In the genomic region with DNA sequence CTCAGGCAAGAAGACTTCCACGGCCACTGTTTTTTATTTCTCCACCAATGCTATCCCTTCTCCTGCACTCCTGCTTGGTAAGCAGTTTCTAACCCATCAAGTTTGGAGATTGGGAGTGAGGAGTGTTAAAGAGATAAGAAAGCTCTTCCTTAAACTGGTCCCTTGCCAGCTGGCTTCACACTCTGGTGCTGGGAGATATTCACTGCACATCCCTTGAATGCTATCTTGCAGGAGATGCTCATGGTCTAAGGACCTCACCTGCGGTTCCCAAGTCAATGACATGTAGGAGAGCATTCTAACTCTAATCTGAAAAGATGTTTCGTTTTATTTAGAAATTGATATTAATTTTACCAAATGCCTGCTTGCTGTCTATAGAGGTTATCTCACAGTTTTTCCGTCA, we compare ENCODE assay signal across 18 cellular contexts. TPM values are rescaled to one million over a fixed set of nuclear protein-coding genes. Genes with fewer than 3 reads are reported as not detected.
DNase-seq lines count a peak whose midpoint lies in the region; ATAC-seq, FAIRE-seq and TF ChIP-seq lines count a peak whose summit lies in the region.
"Had no signal": no experiment of that assay in that cellular context is flagged by ENCODE, and none has a peak within 500 bp of the region (broad histone marks: within the 10 kb centered on the region; RNA-seq: fewer than 3 reads in every experiment).

No MANE protein-coding gene starts in this region.

- in situ Hi-C loops in K562 (cut with MboI), result no loop called here

- H4K20me1 ChIP-seq in K562 (replicated peaks; ENCODE audit: control insufficient read depth, insufficient read depth, low read length), result no peaks in the 10 kb centered on the region
- H4K20me1 ChIP-seq: BLaER1 had no signal

- no peak for TF ChIP-seq EP300 in K562 (IDR thresholded peaks at IDR 0.05; ENCODE audit: low read length)

- H2AFZ ChIP-seq in K562 (ENCODE audit: low read depth, low read length), result no peak overlapping the region
- H2AFZ ChIP-seq: GM23338 had no signal

- H3K9me1 ChIP-seq in K562 (ENCODE audit: control insufficient read depth, insufficient read depth, low read length), result no peaks in the 10 kb centered on the region

- BruUV-seq in K562 (replicated peaks; lab: Mats Ljungman, UMichigan), result no TSS peak

- H3K27ac ChIP-seq in K562 (ENCODE audit: extremely low read depth, low read depth, low read length) (no peak overlapping the region), tibial artery (no peak overlapping the region)
- H3K27ac ChIP-seq: BLaER1 had no signal

- TF ChIP-seq CTCF in K562 (IDR thresholded peaks at IDR 0.05 in 2 of 3, conservative IDR thresholded peaks at IDR 0.05 in 1 of 3; ENCODE audit: insufficient read depth in 2 of 3, low read depth in 1 of 3, low read length in 3 of 3) (no peak), tibial artery (IDR thresholded peaks at IDR 0.05) (no peak)

- ATAC-seq in left cardiac atrium (peak; percentile 34 to 69), left ventricle myocardium superior (no peak), K562 (no peak)
- ATAC-seq: GM23338, HCT116, HepG2 had no signal

- H3K4me1 ChIP-seq in K562 (replicated peaks in 1 of 2; ENCODE audit: control insufficient read depth in 2 of 2, insufficient read depth in 2 of 2, low read length in 2 of 2), result no peaks in the 10 kb centered on the region
- H3K4me1 ChIP-seq in tibial artery, result no peaks in the 10 kb centered on the region
- H3K4me1 ChIP-seq: BLaER1 had no signal

- POLR2A ChIA-PET in K562 (lab: Yijun Ruan, JAX), result interaction anchor here (0.5 to 0.6 kb wide), 2 partner anchors 34 to 698 kb away, joined by 3 read pairs; no protein-coding TSS in a partner anchor

- no peaks in the 10 kb centered on the region for H3K79me2 ChIP-seq in K562 (ENCODE audit: control insufficient read depth, insufficient read depth, low read length)

- no peak overlapping the region for H3K4me3 ChIP-seq in K562
- H3K4me3 ChIP-seq in tibial artery, result no peak overlapping the region
- H3K4me3 ChIP-seq: BLaER1, GM23338 had no signal

- 2% methylated on average over 4 of the region's 4 CpGs for WGBS in K562 (ENCODE audit: insufficient coverage, low coverage, missing lambda C conversion rate)

- peak; percentile 63 for FAIRE-seq in K562 (lab: Jason Lieb, UNC)
- FAIRE-seq: A204.1, H54, HepG2 had no signal

- TF ChIP-seq RAD21 in K562 (CRISPR knock-in tag; conservative IDR thresholded peaks at IDR 0.05 in 1 of 2, IDR thresholded peaks at IDR 0.05 in 1 of 2), result no peak

- peaks cover under 1 to 3% of the 10 kb centered on the region in 2 experiments; a peak in 2 of 5 replicates for H3K27me3 ChIP-seq in K562 (ENCODE audit: control insufficient read depth in 2 of 2, insufficient read depth in 2 of 2, low read length in 2 of 2)
- no peaks in the 10 kb centered on the region for H3K27me3 ChIP-seq in tibial artery
- H3K27me3 ChIP-seq: BLaER1 had no signal

- no peak for TF ChIP-seq POLR2A in K562 (conservative IDR thresholded peaks at IDR 0.05)

- H3K4me2 ChIP-seq in K562 (ENCODE audit: insufficient read depth, low read length), result no peak overlapping the region
- H3K4me2 ChIP-seq: BLaER1, GM23338 had no signal

- CTCF ChIA-PET in K562 (lab: Yijun Ruan, JAX; ENCODE audit: low intra/inter-chr PET ratio), result no interaction called here

- H3K36me3 ChIP-seq in K562 (ENCODE audit: control insufficient read depth, insufficient read depth, low read length) (no peaks in the 10 kb centered on the region), tibial artery (no peaks in the 10 kb centered on the region)
- H3K36me3 ChIP-seq: BLaER1 had no signal

- no peak overlapping the region for H3K9ac ChIP-seq in K562 (ENCODE audit: insufficient read depth in 1 of 2, low read depth in 2 of 2, low read length in 2 of 2)
- H3K9ac ChIP-seq: BLaER1 had no signal

- H3K9me3 ChIP-seq in K562 (replicated peaks; ENCODE audit: control insufficient read depth, insufficient read depth, low read depth, low read length) (no peaks in the 10 kb centered on the region), tibial artery (no peaks in the 10 kb centered on the region)

- DNase-seq in left cardiac atrium (no peak), left ventricle myocardium superior (no peak), OCI-M1 (lab: John Stamatoyannopoulos, UW) (peak; percentile 16), K562 (ENCODE audit: extremely low read depth in 1 of 4, low spot score in 3 of 4) (peak in 1 of 4 experiments; percentile 36), tibial artery (no peak), NCI-H146 (lab: John Stamatoyannopoulos, UW) (no peak), kidney tubule cell (ENCODE audit: low spot score) (no peak)
- DNase-seq: CD4-positive, alpha-beta memory T cell; DMS153; DMS79; GDM1; HFFc6 had no signal

- intact Hi-C loops in left cardiac atrium (cut with DNase I) (no loop called here), left ventricle myocardium superior (cut with micrococcal nuclease) (no loop called here), K562 (cut with micrococcal nuclease) (no loop called here), tibial artery (cut with DNase I; ENCODE audit: low total_unique reads) (no loop called here)

TF ChIP-seq in K562, 482 proteins besides CTCF, POLR2A, EP300 and RAD21 (continues in another document):
- TF ChIP-seq, protein P1, sequence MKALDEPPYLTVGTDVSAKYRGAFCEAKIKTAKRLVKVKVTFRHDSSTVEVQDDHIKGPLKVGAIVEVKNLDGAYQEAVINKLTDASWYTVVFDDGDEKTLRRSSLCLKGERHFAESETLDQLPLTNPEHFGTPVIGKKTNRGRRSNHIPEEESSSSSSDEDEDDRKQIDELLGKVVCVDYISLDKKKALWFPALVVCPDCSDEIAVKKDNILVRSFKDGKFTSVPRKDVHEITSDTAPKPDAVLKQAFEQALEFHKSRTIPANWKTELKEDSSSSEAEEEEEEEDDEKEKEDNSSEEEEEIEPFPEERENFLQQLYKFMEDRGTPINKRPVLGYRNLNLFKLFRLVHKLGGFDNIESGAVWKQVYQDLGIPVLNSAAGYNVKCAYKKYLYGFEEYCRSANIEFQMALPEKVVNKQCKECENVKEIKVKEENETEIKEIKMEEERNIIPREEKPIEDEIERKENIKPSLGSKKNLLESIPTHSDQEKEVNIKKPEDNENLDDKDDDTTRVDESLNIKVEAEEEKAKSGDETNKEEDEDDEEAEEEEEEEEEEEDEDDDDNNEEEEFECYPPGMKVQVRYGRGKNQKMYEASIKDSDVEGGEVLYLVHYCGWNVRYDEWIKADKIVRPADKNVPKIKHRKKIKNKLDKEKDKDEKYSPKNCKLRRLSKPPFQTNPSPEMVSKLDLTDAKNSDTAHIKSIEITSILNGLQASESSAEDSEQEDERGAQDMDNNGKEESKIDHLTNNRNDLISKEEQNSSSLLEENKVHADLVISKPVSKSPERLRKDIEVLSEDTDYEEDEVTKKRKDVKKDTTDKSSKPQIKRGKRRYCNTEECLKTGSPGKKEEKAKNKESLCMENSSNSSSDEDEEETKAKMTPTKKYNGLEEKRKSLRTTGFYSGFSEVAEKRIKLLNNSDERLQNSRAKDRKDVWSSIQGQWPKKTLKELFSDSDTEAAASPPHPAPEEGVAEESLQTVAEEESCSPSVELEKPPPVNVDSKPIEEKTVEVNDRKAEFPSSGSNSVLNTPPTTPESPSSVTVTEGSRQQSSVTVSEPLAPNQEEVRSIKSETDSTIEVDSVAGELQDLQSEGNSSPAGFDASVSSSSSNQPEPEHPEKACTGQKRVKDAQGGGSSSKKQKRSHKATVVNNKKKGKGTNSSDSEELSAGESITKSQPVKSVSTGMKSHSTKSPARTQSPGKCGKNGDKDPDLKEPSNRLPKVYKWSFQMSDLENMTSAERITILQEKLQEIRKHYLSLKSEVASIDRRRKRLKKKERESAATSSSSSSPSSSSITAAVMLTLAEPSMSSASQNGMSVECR (CRISPR knock-in tag; IDR thresholded peaks at IDR 0.05), result no peak
- TF ChIP-seq RBM39 (optimal IDR thresholded peaks at IDR 0.05; ENCODE audit: low read depth, low read length) (no peak), MECOM (CRISPR knock-in tag; IDR thresholded peaks at IDR 0.05) (peak; percentile 88), THRB (CRISPR knock-in tag; conservative IDR thresholded peaks at IDR 0.05) (no peak), C11orf30 (IDR thresholded peaks at IDR 0.05; ENCODE audit: low read depth) (peak; percentile 37; the same call in 1 of the 2 replicates), CC2D1A (IDR thresholded peaks at IDR 0.05) (no peak), CBX8 (IDR thresholded peaks at IDR 0.05; ENCODE audit: borderline replicate concordance, extremely low read depth, low read depth, low read length, poor library complexity, severe bottlenecking) (peak; percentile 59), SMARCB1 (IDR thresholded peaks at IDR 0.05; ENCODE audit: insufficient read length, low read depth) (no peak), ZNF354B (CRISPR knock-in tag; IDR thresholded peaks at IDR 0.05) (no peak)

RNA-seq across cellular contexts. Expression of gene CYRIA, which starts 28.2 kb away (rescaled TPM):
- total RNA-seq in left cardiac atrium (1 to 10 TPM; 4.9 to 7.2 TPM), left ventricle myocardium superior (4.6 TPM), K562 (2014; rRNA removed) (0.98 and 1.1 TPM in 2 replicates), K562 (2014; rRNA removed; fragmentation: Illumina TruSeq; extraction: Trizol) (2.6 and 2.7 TPM in 2 replicates), K562 (2015; rRNA removed; fragmentation: Illumina TruSeq; extraction: Trizol) (4.9 and 5.6 TPM in 2 replicates), K562 (2021) (2.8 and 4.9 TPM in 2 replicates)
- 0.11 and 0.46 TPM in 2 replicates for total RNA-seq in K562 (2011; cell fraction: chromatin; rRNA removed; ENCODE audit: low replicate concordance)
- under 0.01 TPM in 1 of 2 replicates, not detected in the other for total RNA-seq in K562 (2011; cell fraction: nucleolus; rRNA removed)
- total RNA-seq in K562 (2011; cell fraction: nucleoplasm; rRNA removed), result 0.15 TPM in 1 of 2 replicates, not detected in the other
- polyA plus RNA-seq in K562 (2011; rRNA removed) (0.84 and 1.1 TPM in 2 replicates), K562 (2014; fragmentation: Illumina TruSeq; extraction: Trizol) (2.4 and 4.0 TPM in 2 replicates), K562 (2014; fragmentation: Nextera tagmentation; extraction: Ambion mirVana) (1 to 10 TPM; 2.8 to 3.3 TPM), K562 (2014; rRNA removed) (1.3 and 3.0 TPM in 2 replicates)
- polyA plus RNA-seq in K562 (2011; cell fraction: cytosol; rRNA removed), result 0.21 and 0.47 TPM in 2 replicates
- polyA plus RNA-seq in K562 (2011; cell fraction: nucleus; rRNA removed), result 0.65 and 1.3 TPM in 2 replicates
- polyA plus RNA-seq in K562 (2012), result 3.7 and 12.1 TPM in 2 replicates
- polyA minus RNA-seq in K562 (2011; rRNA and poly(A)+ RNA removed), result 1.2 TPM in 2 replicates
- 0.36 TPM in 1 of 2 replicates, not detected in the other for polyA minus RNA-seq in K562 (2011; cell fraction: cytosol; rRNA and poly(A)+ RNA removed)
- polyA minus RNA-seq in K562 (2011; cell fraction: nucleus; rRNA and poly(A)+ RNA removed), result 0.78 and 0.81 TPM in 2 replicates
- total RNA-seq: HepG2, HFFc6 had no signal

Comparison
In these comparisons a context has a peak if more than half of its experiments do, and no peak if none do; other contexts are left out.
1. ATAC-seq: peak in left cardiac atrium (2 of 2); none in left ventricle myocardium superior (single experiment) and K562 (single experiment).